18 cellular contexts compared by ENCODE assay signal in the genomic region with DNA sequence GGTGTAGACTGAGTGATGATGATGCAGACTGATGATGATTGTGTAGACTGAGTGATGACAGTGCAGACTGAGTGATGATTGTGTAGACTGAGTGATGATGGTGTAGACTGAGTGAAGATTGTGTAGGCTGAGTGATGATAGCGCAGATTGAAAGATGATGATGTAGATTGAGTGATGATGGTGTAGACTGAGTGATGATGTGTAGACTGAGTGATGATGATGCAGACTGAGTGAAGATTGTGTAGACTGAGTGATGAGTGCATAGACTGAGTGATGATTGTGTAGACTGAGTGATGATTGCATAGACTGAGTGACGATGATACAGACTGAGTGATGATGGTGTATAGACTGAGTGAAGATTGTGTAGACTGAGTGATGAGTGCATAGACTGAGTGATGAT.
"Had no signal": no experiment of that assay in that cellular context is flagged by ENCODE, and none has a peak within 500 bp of the region (broad histone marks: within the 10 kb centered on the region; RNA-seq: fewer than 3 reads in every experiment).

No MANE protein-coding gene starts in this region.

- H3K9me3 ChIP-seq: prostate gland had no signal

- DNase-seq: cortex of kidney; effector memory CD8-positive, alpha-beta T cell; hypothalamus; immature natural killer cell; islet precursor cell; left ventricle myocardium superior; lower lobe of right lung; naive thymus-derived CD8-positive, alpha-beta T cell; nephron progenitor cell; nucleus accumbens; spleen; stimulated activated CD4-positive, alpha-beta T cell treated with anti-CD3 and anti-CD28 coated beads, Interleukin-4, amount 100 ng/mL, for 4 hours; stimulated activated naive B cell treated with anti-CD40 and anti-IgM and Interleukin-4, amounts not matched to agents 10 μg/mL and 1 μg/mL and 100 μg/mL, for 72 hours had no signal

- H3K27ac ChIP-seq: lower lobe of right lung, prostate gland, right atrium auricular region, skin epidermis, spleen, thoracic aorta had no signal

- H3K36me3 ChIP-seq: lower lobe of right lung, prostate gland, right atrium auricular region, thoracic aorta had no signal

- H3K27me3 ChIP-seq: right atrium auricular region, spleen had no signal

- ATAC-seq: effector memory CD8-positive, alpha-beta T cell; left ventricle myocardium superior; lower lobe of right lung; naive thymus-derived CD8-positive, alpha-beta T cell; stimulated activated naive B cell treated with anti-CD40 and anti-IgM and Interleukin-4, amounts not matched to agents 10 μg/mL and 1 μg/mL and 100 μg/mL, for 72 hours had no signal

- FAIRE-seq: frontal cortex had no signal

- H3K4me3 ChIP-seq: lower lobe of right lung, prostate gland, right atrium auricular region, skin epidermis, spleen, thoracic aorta had no signal

- H3K4me1 ChIP-seq: lower lobe of right lung, prostate gland, right atrium auricular region, spleen had no signal
